Comparison of ENCODE assay signal across 12 cellular contexts in the genomic region with DNA sequence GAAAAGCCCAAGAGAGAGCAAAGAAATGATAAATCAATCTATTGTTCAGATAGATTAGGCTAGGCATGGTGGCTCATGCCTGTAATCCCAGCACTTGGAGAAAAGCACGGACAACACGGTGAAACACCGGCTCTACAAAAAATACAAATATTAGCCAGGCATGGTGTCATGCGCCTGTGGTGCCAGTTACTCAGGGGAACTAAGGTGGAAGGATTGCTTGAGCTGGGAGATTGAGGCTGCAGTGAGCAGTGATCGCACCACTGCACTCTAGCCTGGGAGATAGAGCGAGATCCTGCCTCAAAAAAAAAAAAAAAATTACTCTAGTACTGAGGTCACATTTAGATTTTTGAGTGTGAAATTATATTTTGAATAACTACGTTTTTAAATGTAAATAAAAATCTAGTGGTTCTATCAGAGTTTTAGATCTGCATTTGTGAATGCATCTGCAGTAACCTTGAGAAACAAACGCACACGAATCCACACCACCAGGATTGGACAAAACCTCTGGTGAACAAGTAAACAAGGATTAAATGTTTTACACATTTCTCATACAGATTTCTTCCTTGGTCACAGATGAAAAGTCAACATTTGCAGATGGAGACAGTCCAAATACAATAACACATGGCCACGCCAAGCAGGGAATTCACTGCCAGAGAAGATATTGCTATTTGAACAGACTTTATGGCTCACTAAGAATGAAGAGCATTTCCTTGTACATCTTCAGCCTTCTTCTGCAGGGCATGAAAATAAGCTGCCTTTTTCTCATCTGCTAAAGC.
DNase-seq lines count a peak whose midpoint lies in the region; ATAC-seq, FAIRE-seq and TF ChIP-seq lines count a peak whose summit lies in the region.
"Had no signal": no experiment of that assay in that cellular context is flagged by ENCODE, and none has a peak within 500 bp of the region (broad histone marks: within the 10 kb centered on the region; RNA-seq: fewer than 3 reads in every experiment).

No MANE protein-coding gene starts in this region.

- FAIRE-seq in HepG2 (lab: Jason Lieb, UNC): no peak

- 36 to 43% methylated on average over 10 of the region's 10 CpGs for WGBS in body of pancreas, 2 donors
- 15% methylated on average over 10 of the region's 10 CpGs for WGBS in HepG2 (ENCODE audit: low lambda C conversion rate)

- ATAC-seq in body of pancreas (peak; percentile 74), HepG2 (peak; percentile 28; the same call in 1 of the 3 replicates), HG03342 (IDR thresholded peaks at IDR 0.05; ENCODE audit: unreplicated experiment) (no peak)

- TF ChIP-seq RAD21 in HepG2 (CRISPR knock-in tag; IDR thresholded peaks at IDR 0.05): no peak

- peaks cover 0 to 5% of the 10 kb centered on the region in 2 donors for H3K27me3 ChIP-seq in body of pancreas
- H3K27me3 ChIP-seq in HepG2 (ENCODE audit: control insufficient read depth in 1 of 2, insufficient read depth in 2 of 2, low read length in 2 of 2): no peaks in the 10 kb centered on the region

- POLR2A ChIA-PET in HepG2 (lab: Yijun Ruan, JAX): no interaction called here

- H3K9me3 ChIP-seq in body of pancreas (no peaks in the 10 kb centered on the region), HepG2 (ENCODE audit: low read length) (no peaks in the 10 kb centered on the region)
- H3K9me3 ChIP-seq: HAP-1 had no signal

- DNase-seq in AG09309 (ENCODE audit: low read depth): peak; percentile 27
- peak; percentile 12 for DNase-seq in HuH-7 (ENCODE audit: low spot score)
- peak; percentile 21 to 47 (median 42) for DNase-seq in body of pancreas
- DNase-seq in HepG2 (ENCODE audit: low spot score): peak; percentile 6
- no peak for DNase-seq in substantia nigra (lab: John Stamatoyannopoulos, UW)
- no peak for DNase-seq in stimulated activated CD4-positive, alpha-beta T cell treated with anti-CD3 and anti-CD28 coated beads, Interleukin-2, amount 100 ng/mL, for 48 hours
- no peak for DNase-seq in activated T-cell treated with anti-CD3 and anti-CD28 coated beads, Interleukin-2, amount 50 U/mL, for 48 hours
- DNase-seq: DND-41, NCI-H526 treated with DMSO at 0.1 percent for 48 hours, T-helper 9 cell had no signal

- TF ChIP-seq EP300 in HepG2 (IDR thresholded peaks at IDR 0.05; ENCODE audit: low read depth in 2 of 2, low read length in 2 of 2): no peak
- TF ChIP-seq EP300 in HepG2 (CRISPR knock-in tag; IDR thresholded peaks at IDR 0.05; ENCODE audit: borderline replicate concordance): no peak

- no peaks in the 10 kb centered on the region for H3K79me2 ChIP-seq in HepG2 (ENCODE audit: insufficient read depth, low read length)

- H3K4me1 ChIP-seq in body of pancreas (peaks cover 22% of the 10 kb centered on the region), HepG2 (ENCODE audit: insufficient read depth, low read length) (no peaks in the 10 kb centered on the region)
- H3K4me1 ChIP-seq: HAP-1 had no signal

- in situ Hi-C loops in HepG2 (cut with HindIII; ENCODE audit: extremely low pct_ligation_motif_present, low pct_unique_long_range_greater_than_20kb): no loop called here

- CTCF ChIA-PET in HepG2 (lab: Yijun Ruan, JAX; ENCODE audit: low intra/inter-chr PET ratio, low total read pairs): no interaction called here

- no peak for TF ChIP-seq POLR2A in body of pancreas (IDR thresholded peaks at IDR 0.05)
- TF ChIP-seq POLR2A in HepG2 (IDR thresholded peaks at IDR 0.05; ENCODE audit: insufficient read depth in 1 of 2, low read depth in 2 of 2, low read length in 2 of 2): no peak

- no TSS peak for BruUV-seq in HepG2 (replicated peaks; lab: Mats Ljungman, UMichigan)

- TF ChIP-seq CTCF in AG09309 (IDR thresholded peaks at IDR 0.05; ENCODE audit: control insufficient read depth, insufficient read depth, low read depth, low read length, missing control alignments) (no peak), body of pancreas (IDR thresholded peaks at IDR 0.05) (no peak), HepG2 (CRISPR knock-in tag; IDR thresholded peaks at IDR 0.05) (no peak)

- H3K27ac ChIP-seq in body of pancreas (no peak overlapping the region), HepG2 (ENCODE audit: extremely low read length, insufficient read depth, low read length) (no peak overlapping the region), substantia nigra (ENCODE audit: low read depth, low read length, poor library complexity, severe bottlenecking) (no peak overlapping the region)

- H3K4me3 ChIP-seq in AG09309 (ENCODE audit: control insufficient read depth, low read depth, low read length) (no peak overlapping the region), body of pancreas (no peak overlapping the region), HepG2 (replicated peaks in 1 of 3; ENCODE audit: insufficient read depth in 1 of 3, low read depth in 2 of 3, low read length in 3 of 3) (no peak overlapping the region)
- H3K4me3 ChIP-seq: HAP-1 had no signal

- intact Hi-C loops in body of pancreas (cut with DNase I) (no loop called here), HepG2 (cut with micrococcal nuclease; ENCODE audit: unreplicated experiment) (loop anchor here (1.0 kb wide), 1 partner anchor 24 kb away; no protein-coding TSS in a partner anchor)

- H4K20me1 ChIP-seq in HepG2 (ENCODE audit: insufficient read depth, low read length): no peaks in the 10 kb centered on the region

- H3K9ac ChIP-seq in HepG2 (ENCODE audit: insufficient read depth, low read depth, low read length): no peak overlapping the region

- no peak overlapping the region for H3K4me2 ChIP-seq in HepG2 (ENCODE audit: low read depth, low read length)

- H2AFZ ChIP-seq in HepG2 (ENCODE audit: low read length): no peak overlapping the region

- H3K36me3 ChIP-seq in body of pancreas (replicated peaks in 1 of 2; ENCODE audit: insufficient read depth in 1 of 2, low read depth in 2 of 2) (no peaks in the 10 kb centered on the region), HepG2 (replicated peaks in 1 of 2; ENCODE audit: control insufficient read depth in 1 of 2, insufficient read depth in 2 of 2, low read length in 2 of 2) (no peaks in the 10 kb centered on the region)
- H3K36me3 ChIP-seq: HAP-1 had no signal

TF ChIP-seq in HepG2, 621 proteins besides CTCF, POLR2A, EP300 and RAD21:
- TF ChIP-seq, protein P1, sequence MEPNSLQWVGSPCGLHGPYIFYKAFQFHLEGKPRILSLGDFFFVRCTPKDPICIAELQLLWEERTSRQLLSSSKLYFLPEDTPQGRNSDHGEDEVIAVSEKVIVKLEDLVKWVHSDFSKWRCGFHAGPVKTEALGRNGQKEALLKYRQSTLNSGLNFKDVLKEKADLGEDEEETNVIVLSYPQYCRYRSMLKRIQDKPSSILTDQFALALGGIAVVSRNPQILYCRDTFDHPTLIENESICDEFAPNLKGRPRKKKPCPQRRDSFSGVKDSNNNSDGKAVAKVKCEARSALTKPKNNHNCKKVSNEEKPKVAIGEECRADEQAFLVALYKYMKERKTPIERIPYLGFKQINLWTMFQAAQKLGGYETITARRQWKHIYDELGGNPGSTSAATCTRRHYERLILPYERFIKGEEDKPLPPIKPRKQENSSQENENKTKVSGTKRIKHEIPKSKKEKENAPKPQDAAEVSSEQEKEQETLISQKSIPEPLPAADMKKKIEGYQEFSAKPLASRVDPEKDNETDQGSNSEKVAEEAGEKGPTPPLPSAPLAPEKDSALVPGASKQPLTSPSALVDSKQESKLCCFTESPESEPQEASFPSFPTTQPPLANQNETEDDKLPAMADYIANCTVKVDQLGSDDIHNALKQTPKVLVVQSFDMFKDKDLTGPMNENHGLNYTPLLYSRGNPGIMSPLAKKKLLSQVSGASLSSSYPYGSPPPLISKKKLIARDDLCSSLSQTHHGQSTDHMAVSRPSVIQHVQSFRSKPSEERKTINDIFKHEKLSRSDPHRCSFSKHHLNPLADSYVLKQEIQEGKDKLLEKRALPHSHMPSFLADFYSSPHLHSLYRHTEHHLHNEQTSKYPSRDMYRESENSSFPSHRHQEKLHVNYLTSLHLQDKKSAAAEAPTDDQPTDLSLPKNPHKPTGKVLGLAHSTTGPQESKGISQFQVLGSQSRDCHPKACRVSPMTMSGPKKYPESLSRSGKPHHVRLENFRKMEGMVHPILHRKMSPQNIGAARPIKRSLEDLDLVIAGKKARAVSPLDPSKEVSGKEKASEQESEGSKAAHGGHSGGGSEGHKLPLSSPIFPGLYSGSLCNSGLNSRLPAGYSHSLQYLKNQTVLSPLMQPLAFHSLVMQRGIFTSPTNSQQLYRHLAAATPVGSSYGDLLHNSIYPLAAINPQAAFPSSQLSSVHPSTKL (CRISPR knock-in tag; IDR thresholded peaks at IDR 0.05): 0 out of 2 replicates have a peak, but pooled peaks have one; percentile 8
- TF ChIP-seq ZNF446 (CRISPR knock-in tag; IDR thresholded peaks at IDR 0.05): no peak
- TF ChIP-seq ZNF552 (CRISPR knock-in tag; IDR thresholded peaks at IDR 0.05; ENCODE audit: borderline replicate concordance): no peak
- no peak for TF ChIP-seq PHF21A (CRISPR knock-in tag; IDR thresholded peaks at IDR 0.05)
- no peak for TF ChIP-seq ZNF747 (CRISPR knock-in tag; IDR thresholded peaks at IDR 0.05; ENCODE audit: borderline replicate concordance)
- TF ChIP-seq, protein P2, sequence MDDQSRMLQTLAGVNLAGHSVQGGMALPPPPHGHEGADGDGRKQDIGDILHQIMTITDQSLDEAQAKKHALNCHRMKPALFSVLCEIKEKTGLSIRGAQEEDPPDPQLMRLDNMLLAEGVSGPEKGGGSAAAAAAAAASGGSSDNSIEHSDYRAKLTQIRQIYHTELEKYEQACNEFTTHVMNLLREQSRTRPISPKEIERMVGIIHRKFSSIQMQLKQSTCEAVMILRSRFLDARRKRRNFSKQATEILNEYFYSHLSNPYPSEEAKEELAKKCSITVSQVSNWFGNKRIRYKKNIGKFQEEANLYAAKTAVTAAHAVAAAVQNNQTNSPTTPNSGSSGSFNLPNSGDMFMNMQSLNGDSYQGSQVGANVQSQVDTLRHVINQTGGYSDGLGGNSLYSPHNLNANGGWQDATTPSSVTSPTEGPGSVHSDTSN (CRISPR knock-in tag; IDR thresholded peaks at IDR 0.05; ENCODE audit: borderline replicate concordance): no peak
- TF ChIP-seq, protein P3, sequence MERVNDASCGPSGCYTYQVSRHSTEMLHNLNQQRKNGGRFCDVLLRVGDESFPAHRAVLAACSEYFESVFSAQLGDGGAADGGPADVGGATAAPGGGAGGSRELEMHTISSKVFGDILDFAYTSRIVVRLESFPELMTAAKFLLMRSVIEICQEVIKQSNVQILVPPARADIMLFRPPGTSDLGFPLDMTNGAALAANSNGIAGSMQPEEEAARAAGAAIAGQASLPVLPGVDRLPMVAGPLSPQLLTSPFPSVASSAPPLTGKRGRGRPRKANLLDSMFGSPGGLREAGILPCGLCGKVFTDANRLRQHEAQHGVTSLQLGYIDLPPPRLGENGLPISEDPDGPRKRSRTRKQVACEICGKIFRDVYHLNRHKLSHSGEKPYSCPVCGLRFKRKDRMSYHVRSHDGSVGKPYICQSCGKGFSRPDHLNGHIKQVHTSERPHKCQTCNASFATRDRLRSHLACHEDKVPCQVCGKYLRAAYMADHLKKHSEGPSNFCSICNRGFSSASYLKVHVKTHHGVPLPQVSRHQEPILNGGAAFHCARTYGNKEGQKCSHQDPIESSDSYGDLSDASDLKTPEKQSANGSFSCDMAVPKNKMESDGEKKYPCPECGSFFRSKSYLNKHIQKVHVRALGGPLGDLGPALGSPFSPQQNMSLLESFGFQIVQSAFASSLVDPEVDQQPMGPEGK (CRISPR knock-in tag; IDR thresholded peaks at IDR 0.05): no peak
- TF ChIP-seq KDM1A (CRISPR knock-in tag; IDR thresholded peaks at IDR 0.05): no peak

Comparison
In these comparisons a context has a peak if more than half of its experiments do, and no peak if none do; other contexts are left out.
1. DNase-seq: peak in AG09309 (single experiment), HuH-7 (single experiment), body of pancreas (4 of 4) and HepG2 (single experiment); none in substantia nigra (0 of 49), stimulated activated CD4-positive, alpha-beta T cell treated with anti-CD3 and anti-CD28 coated beads, Interleukin-2, amount 100 ng/mL, for 48 hours (0 of 2) and activated T-cell treated with anti-CD3 and anti-CD28 coated beads, Interleukin-2, amount 50 U/mL, for 48 hours (0 of 2).